ENCODE assay signal across 1 cellular context in the genomic region with DNA sequence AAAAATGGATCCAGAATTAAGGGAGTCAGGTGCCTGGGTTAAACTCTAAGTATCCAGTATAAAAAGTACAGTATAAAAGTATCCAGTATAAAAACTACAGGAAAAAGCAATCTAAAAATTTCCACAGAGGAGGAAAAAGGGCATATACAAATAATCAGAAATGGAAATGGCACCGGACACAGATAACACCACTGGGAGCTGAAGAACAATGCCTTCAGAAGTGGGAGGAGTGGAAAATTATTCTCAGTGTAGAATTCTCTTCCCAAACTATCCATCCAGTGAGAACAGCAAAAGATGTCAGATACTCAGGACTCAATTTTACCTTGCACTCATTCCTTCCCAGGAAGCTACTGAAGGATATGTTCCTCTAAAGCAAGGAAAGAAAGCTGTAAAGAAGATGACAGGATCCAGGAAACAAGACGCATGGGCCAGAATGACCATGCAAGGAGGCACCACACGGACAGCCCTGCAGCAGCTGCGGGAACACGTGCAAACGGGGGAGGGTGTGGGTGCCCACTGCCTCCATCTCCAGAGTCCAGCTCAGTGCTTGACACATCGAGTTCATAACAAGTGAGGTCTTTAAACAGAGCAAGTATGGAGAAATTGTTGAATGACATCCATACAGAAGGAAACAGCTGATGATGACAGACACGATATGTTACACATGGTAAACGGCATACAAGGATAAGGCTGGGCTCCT.
TF ChIP-seq lines count a peak whose summit lies in the region.

No MANE protein-coding gene starts in this region.

TF ChIP-seq in K562, 482 proteins besides CTCF, POLR2A, EP300 and RAD21 (continued from another document):
- TF ChIP-seq, protein P1, sequence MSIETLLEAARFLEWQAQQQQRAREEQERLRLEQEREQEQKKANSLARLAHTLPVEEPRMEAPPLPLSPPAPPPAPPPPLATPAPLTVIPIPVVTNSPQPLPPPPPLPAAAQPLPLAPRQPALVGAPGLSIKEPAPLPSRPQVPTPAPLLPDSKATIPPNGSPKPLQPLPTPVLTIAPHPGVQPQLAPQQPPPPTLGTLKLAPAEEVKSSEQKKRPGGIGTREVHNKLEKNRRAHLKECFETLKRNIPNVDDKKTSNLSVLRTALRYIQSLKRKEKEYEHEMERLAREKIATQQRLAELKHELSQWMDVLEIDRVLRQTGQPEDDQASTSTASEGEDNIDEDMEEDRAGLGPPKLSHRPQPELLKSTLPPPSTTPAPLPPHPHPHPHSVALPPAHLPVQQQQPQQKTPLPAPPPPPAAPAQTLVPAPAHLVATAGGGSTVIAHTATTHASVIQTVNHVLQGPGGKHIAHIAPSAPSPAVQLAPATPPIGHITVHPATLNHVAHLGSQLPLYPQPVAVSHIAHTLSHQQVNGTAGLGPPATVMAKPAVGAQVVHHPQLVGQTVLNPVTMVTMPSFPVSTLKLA (conservative IDR thresholded peaks at IDR 0.05) = peak; percentile 19 to 52; a peak in 1 of 4 replicates
- no peak for TF ChIP-seq FIP1L1 (IDR thresholded peaks at IDR 0.05; ENCODE audit: low read depth, low read length, poor library complexity, severe bottlenecking)
- peak; percentile 50 for TF ChIP-seq DACH1 (IDR thresholded peaks at IDR 0.05; ENCODE audit: partially characterized antibody)
